Comparison of ENCODE assay signal across 8 cellular contexts in the genomic region with DNA sequence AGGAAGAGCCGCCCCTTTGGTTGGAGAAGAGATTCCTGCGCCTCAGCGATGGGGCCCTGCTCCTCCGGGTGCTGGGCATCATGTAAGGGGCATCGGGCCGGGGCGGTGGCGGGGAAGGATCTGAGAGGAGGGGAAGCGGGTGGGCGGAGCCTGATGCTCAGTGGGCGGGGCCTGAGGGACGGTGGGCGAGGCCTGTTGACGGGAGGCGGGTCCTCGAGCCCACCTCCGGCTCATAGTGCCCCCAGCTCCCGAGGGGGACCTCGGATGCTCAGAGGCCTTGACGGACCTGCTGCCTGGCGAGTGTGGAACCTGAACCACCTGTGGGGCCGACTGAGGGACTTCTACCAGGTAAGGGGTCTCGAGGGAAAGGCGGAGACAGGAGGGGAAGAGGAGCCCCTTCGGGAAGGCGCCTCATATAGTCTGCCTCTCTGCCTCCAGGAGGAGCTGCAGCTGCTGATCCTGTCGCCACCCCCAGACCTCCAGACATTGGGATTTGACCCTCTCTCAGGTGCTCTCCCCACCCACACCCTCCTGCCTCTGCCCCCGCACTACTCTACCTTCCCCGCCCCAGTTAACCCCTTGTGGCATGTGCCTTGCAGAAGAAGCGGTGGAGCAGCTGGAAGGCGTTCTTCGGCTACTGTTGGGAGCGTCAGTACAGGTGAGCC. TPM values are rescaled to one million over a fixed set of nuclear protein-coding genes. Genes with fewer than 3 reads are reported as not detected.
DNase-seq lines count a peak whose midpoint lies in the region; ATAC-seq, FAIRE-seq and TF ChIP-seq lines count a peak whose summit lies in the region.

No MANE protein-coding gene starts in this region.

- H2AFZ ChIP-seq in HCT116 (ENCODE audit: low read depth, low read length, poor library complexity, severe bottlenecking) (no peak overlapping the region), K562 (ENCODE audit: low read depth, low read length) (peak overlapping the region; percentile 86)

- CTCF ChIA-PET in BJ (lab: Yijun Ruan, JAX) (interaction anchor here (0.7 to 6.7 kb wide), 9 partner anchors 8 to 90 kb away, joined by 3 to 71 read pairs (median 3); a partner anchor contains a TSS), HCT116 (lab: Charles Lee) (interaction anchor here (0.9 to 3.9 kb wide), 3 partner anchors 9 to 136 kb away, joined by 3 to 46 read pairs (median 5); no protein-coding TSS in a partner anchor), K562 (lab: Yijun Ruan, JAX; ENCODE audit: low intra/inter-chr PET ratio) (no interaction called here)

- H3K9me2 ChIP-seq in HCT116 (ENCODE audit: insufficient read depth): no peaks in the 10 kb centered on the region

- H3K9me3 ChIP-seq in HCT116 (ENCODE audit: control insufficient read depth in 1 of 2, insufficient read depth in 1 of 2, low read depth in 1 of 2, low read length in 2 of 2): no peaks in the 10 kb centered on the region
- no peaks in the 10 kb centered on the region for H3K9me3 ChIP-seq in K562 (replicated peaks; ENCODE audit: control insufficient read depth, insufficient read depth, low read depth, low read length)
- H3K9me3 ChIP-seq in upper lobe of right lung: no peaks in the 10 kb centered on the region

- peak overlapping the region; percentile 62 to 72 (median 67) for H3K4me3 Mint-ChIP-seq in nephron

- TF ChIP-seq POLR2A in HCT116 (IDR thresholded peaks at IDR 0.05; ENCODE audit: borderline replicate concordance, extremely low read depth, insufficient read depth, insufficient read length) (no peak), K562 (conservative IDR thresholded peaks at IDR 0.05) (no peak)

- intact Hi-C loops in HCT116 (cut with micrococcal nuclease) (loop anchor here (5.0 kb wide), 1 partner anchor 34 kb away; a partner anchor contains a TSS), K562 (cut with micrococcal nuclease) (no loop called here), upper lobe of right lung (cut with DNase I) (no loop called here)

- no peak for FAIRE-seq in K562 (lab: Jason Lieb, UNC)

- H3K9me1 ChIP-seq in K562 (ENCODE audit: control insufficient read depth, insufficient read depth, low read length): no peaks in the 10 kb centered on the region

- POLR2A ChIA-PET in BJ (lab: Charles Lee): interaction anchor here (0.6 kb wide), 1 partner anchor 12 kb away, joined by 19 read pairs; no protein-coding TSS in a partner anchor
- POLR2A ChIA-PET in HCT116 (lab: Charles Lee): interaction anchor here (1.1 to 1.2 kb wide), 2 partner anchors 9 to 23 kb away, joined by 3 read pairs; a partner anchor contains a TSS
- POLR2A ChIA-PET in K562 (lab: Yijun Ruan, JAX): interaction anchor here (0.6 to 2.6 kb wide), 10 partner anchors 9 to 785 kb away, joined by 3 to 20 read pairs (median 3); a partner anchor contains a TSS

- TF ChIP-seq RAD21 in HCT116 (IDR thresholded peaks at IDR 0.05; ENCODE audit: low read depth): no peak
- TF ChIP-seq RAD21 in K562 (CRISPR knock-in tag; conservative IDR thresholded peaks at IDR 0.05 in 1 of 2, IDR thresholded peaks at IDR 0.05 in 1 of 2): no peak

- H3K36me3 ChIP-seq in BJ (ENCODE audit: control insufficient read depth, insufficient read depth, low read length): no peaks in the 10 kb centered on the region
- no peaks in the 10 kb centered on the region for H3K36me3 ChIP-seq in HCT116 (ENCODE audit: control insufficient read depth in 1 of 2, insufficient read depth in 2 of 2, low read length in 2 of 2)
- H3K36me3 ChIP-seq in K562 (ENCODE audit: control insufficient read depth, insufficient read depth, low read length): no peaks in the 10 kb centered on the region
- no peaks in the 10 kb centered on the region for H3K36me3 ChIP-seq in upper lobe of right lung

- 0 out of 2 replicates have a peak, but pooled peaks have one; percentile 9 for TF ChIP-seq CTCF in BJ (IDR thresholded peaks at IDR 0.05; ENCODE audit: insufficient read depth, low read depth, low read length)
- no peak for TF ChIP-seq CTCF in HCT116 (IDR thresholded peaks at IDR 0.05 in 2 of 3, conservative IDR thresholded peaks at IDR 0.05 in 1 of 3; ENCODE audit: borderline replicate concordance in 1 of 3, insufficient read depth in 1 of 3, low read depth in 2 of 3, low read length in 2 of 3)
- peak in 2 of 3 experiments; percentile 42 to 49; a peak in 3 of 6 replicates for TF ChIP-seq CTCF in K562 (IDR thresholded peaks at IDR 0.05 in 2 of 3, conservative IDR thresholded peaks at IDR 0.05 in 1 of 3; ENCODE audit: insufficient read depth in 2 of 3, low read depth in 1 of 3, low read length in 3 of 3)
- no peak for TF ChIP-seq CTCF in nephron (IDR thresholded peaks at IDR 0.05; ENCODE audit: unreplicated experiment in 3 of 3)
- no peak for TF ChIP-seq CTCF in upper lobe of right lung (IDR thresholded peaks at IDR 0.05)

- H3K27me3 Mint-ChIP-seq in nephron (ENCODE audit: low read depth): peaks cover 15% of the 10 kb centered on the region

- peak overlapping the region; percentile 21 for H3K4me2 ChIP-seq in HCT116 (ENCODE audit: low read length)
- H3K4me2 ChIP-seq in K562 (ENCODE audit: insufficient read depth, low read length): peak overlapping the region; percentile 75

- 9% methylated on average over 12 of the region's 33 CpGs for WGBS in K562 (ENCODE audit: insufficient coverage, low coverage, missing lambda C conversion rate)

- in situ Hi-C loops in K562 (cut with MboI): no loop called here

- no peak for TF ChIP-seq EP300 in K562 (IDR thresholded peaks at IDR 0.05; ENCODE audit: low read length)

- peak overlapping the region in 1 of 3 experiments; percentile 63 for H3K27ac Mint-ChIP-seq in nephron

- RAD21 ChIA-PET in HCT116 (lab: Charles Lee; ENCODE audit: low non-redundant PET in 1 of 2, low total read pairs in 2 of 2, uncharacterized antibody in 2 of 2, unreplicated experiment in 2 of 2): interaction anchor here in 1 of 2 experiments (2.7 kb wide), 1 partner anchor 9 kb away, joined by 14 read pairs; no protein-coding TSS in a partner anchor

- no peaks in the 10 kb centered on the region for H3K36me3 Mint-ChIP-seq in nephron (ENCODE audit: low read depth)

- peaks cover 14 to 38% of the 10 kb centered on the region in 2 experiments for H3K4me1 ChIP-seq in HCT116 (ENCODE audit: control insufficient read depth in 1 of 2, insufficient read depth in 2 of 2, low read length in 2 of 2)
- peaks cover 25 to 64% of the 10 kb centered on the region in 2 experiments; a peak in 4 of 5 replicates for H3K4me1 ChIP-seq in K562 (replicated peaks in 1 of 2; ENCODE audit: control insufficient read depth in 2 of 2, insufficient read depth in 2 of 2, low read length in 2 of 2)
- H3K4me1 ChIP-seq in upper lobe of right lung: peaks cover 14% of the 10 kb centered on the region

- H3K79me2 ChIP-seq in HCT116 (ENCODE audit: insufficient read depth, low read length): no peaks in the 10 kb centered on the region
- H3K79me2 ChIP-seq in K562 (ENCODE audit: control insufficient read depth, insufficient read depth, low read length): no peaks in the 10 kb centered on the region

- H3K27me3 ChIP-seq in BJ (ENCODE audit: control insufficient read depth, insufficient read depth, low read length): no peaks in the 10 kb centered on the region
- no peaks in the 10 kb centered on the region for H3K27me3 ChIP-seq in HCT116 (ENCODE audit: insufficient read depth, low read length)
- H3K27me3 ChIP-seq in K562 (ENCODE audit: control insufficient read depth in 2 of 2, insufficient read depth in 2 of 2, low read length in 2 of 2): no peaks in the 10 kb centered on the region
- H3K27me3 ChIP-seq in upper lobe of right lung: no peaks in the 10 kb centered on the region

- BruUV-seq in HCT116 (replicated peaks; lab: Mats Ljungman, UMichigan) (no TSS peak), K562 (replicated peaks; lab: Mats Ljungman, UMichigan) (no TSS peak)

- ATAC-seq in HCT116 (no peak), K562 (peak; percentile 63), upper lobe of right lung (peak; percentile 24), GM21381 (IDR thresholded peaks at IDR 0.05; ENCODE audit: unreplicated experiment) (no peak)

- DNase-seq in BJ (ENCODE audit: low read depth) (no peak), HCT116 (ENCODE audit: low read depth, low spot score) (no peak), T-helper 2 cell (peak; percentile 58 to 73 (median 65)), K562 (ENCODE audit: extremely low read depth in 1 of 4, low spot score in 3 of 4) (peak; percentile 66 to 83 (median 80)), upper lobe of right lung (peak; percentile 86), COR-L47 (lab: John Stamatoyannopoulos, UW) (no peak)

- H3K4me3 ChIP-seq in BJ (ENCODE audit: low read depth, low read length) (no peak overlapping the region), HCT116 (replicated peaks in 1 of 2; ENCODE audit: low read depth in 1 of 2, low read length in 2 of 2) (no peak overlapping the region), K562 (peak overlapping the region; percentile 28), upper lobe of right lung (peak overlapping the region; percentile 39)

- H3K9ac ChIP-seq in HCT116 (ENCODE audit: low read length) (no peak overlapping the region), K562 (ENCODE audit: insufficient read depth in 1 of 2, low read depth in 2 of 2, low read length in 2 of 2) (peak overlapping the region; percentile 36 to 77; a peak in 3 of 4 replicates)

- H4K20me1 ChIP-seq in HCT116 (ENCODE audit: insufficient read depth) (no peaks in the 10 kb centered on the region), K562 (replicated peaks; ENCODE audit: control insufficient read depth, insufficient read depth, low read length) (no peaks in the 10 kb centered on the region; the same call in 1 of the 2 replicates)

- H3K4me1 Mint-ChIP-seq in nephron: peaks cover 7% of the 10 kb centered on the region

- no peaks in the 10 kb centered on the region for H3K9me3 Mint-ChIP-seq in nephron

- H3K27ac ChIP-seq in HCT116 (ENCODE audit: low read depth, low read length) (no peak overlapping the region), K562 (ENCODE audit: extremely low read depth, low read depth, low read length) (no peak overlapping the region; the same call in 2 of the 3 replicates), upper lobe of right lung (peak overlapping the region; percentile 58)

RNA-seq across cellular contexts. Expression of a gene that starts 0.8 kb away (rescaled TPM):
- polyA plus RNA-seq in BJ (2011; rRNA removed) (0.49 and 0.66 TPM in 2 replicates), K562 (2011; rRNA removed) (5.2 and 10.7 TPM in 2 replicates), K562 (2014; fragmentation: Illumina TruSeq; extraction: Trizol) (7.9 and 13.4 TPM in 2 replicates), K562 (2014; fragmentation: Nextera tagmentation; extraction: Ambion mirVana) (1 to 10 TPM in 1 of 2 experiments, under 1 TPM in 1; 0.13 to 1.7 TPM), K562 (2014; rRNA removed) (16.3 and 18.1 TPM in 2 replicates)
- 0.09 TPM in 1 of 2 replicates, not detected in the other for polyA minus RNA-seq in BJ (2011; rRNA and poly(A)+ RNA removed)
- total RNA-seq in HCT116 (2021; ENCODE audit: unreplicated experiment) (14.7 TPM), K562 (2014; rRNA removed) (15.2 and 16.1 TPM in 2 replicates), K562 (2014; rRNA removed; fragmentation: Illumina TruSeq; extraction: Trizol) (2.7 and 4.7 TPM in 2 replicates), K562 (2015; rRNA removed; fragmentation: Illumina TruSeq; extraction: Trizol) (10.3 and 12.1 TPM in 2 replicates), K562 (2021) (11.9 and 13.0 TPM in 2 replicates), upper lobe of right lung (20.7 TPM)
- 18.7 and 19.8 TPM in 2 replicates for polyA plus RNA-seq in HCT116 (2012)
- 6.1 and 13.7 TPM in 2 replicates for total RNA-seq in K562 (2011; cell fraction: chromatin; rRNA removed; ENCODE audit: low replicate concordance)
- total RNA-seq in K562 (2011; cell fraction: nucleolus; rRNA removed): 8.7 and 12.0 TPM in 2 replicates
- 7.3 and 11.5 TPM in 2 replicates for total RNA-seq in K562 (2011; cell fraction: nucleoplasm; rRNA removed)
- polyA plus RNA-seq in K562 (2011; cell fraction: cytosol; rRNA removed): 10.3 and 16.8 TPM in 2 replicates
- polyA plus RNA-seq in K562 (2011; cell fraction: nucleus; rRNA removed): 13.5 and 14.6 TPM in 2 replicates
- polyA plus RNA-seq in K562 (2012): 10.6 and 21.0 TPM in 2 replicates
- polyA minus RNA-seq in K562 (2011; rRNA and poly(A)+ RNA removed): 1.2 and 1.5 TPM in 2 replicates
- 2.2 and 7.0 TPM in 2 replicates for polyA minus RNA-seq in K562 (2011; cell fraction: cytosol; rRNA and poly(A)+ RNA removed)
- polyA minus RNA-seq in K562 (2011; cell fraction: nucleus; rRNA and poly(A)+ RNA removed): 2.2 and 5.9 TPM in 2 replicates

RNA-seq across cellular contexts. Expression of a gene that starts 18.2 kb away (rescaled TPM):
- polyA plus RNA-seq in BJ (2011; rRNA removed): 22.9 and 33.8 TPM in 2 replicates
- 22.1 and 34.5 TPM in 2 replicates for polyA minus RNA-seq in BJ (2011; rRNA and poly(A)+ RNA removed)
- total RNA-seq in HCT116 (2021; ENCODE audit: unreplicated experiment): 67.3 TPM
- 47.4 and 53.2 TPM in 2 replicates for polyA plus RNA-seq in HCT116 (2012)
- total RNA-seq in K562 (2011; cell fraction: chromatin; rRNA removed; ENCODE audit: low replicate concordance): 33.5 and 109 TPM in 2 replicates
- 69.5 and 71.5 TPM in 2 replicates for total RNA-seq in K562 (2011; cell fraction: nucleolus; rRNA removed)
- 35.5 and 40.0 TPM in 2 replicates for total RNA-seq in K562 (2011; cell fraction: nucleoplasm; rRNA removed)
- 19.1 and 23.0 TPM in 2 replicates for total RNA-seq in K562 (2014; rRNA removed)
- total RNA-seq in K562 (2014; rRNA removed; fragmentation: Illumina TruSeq; extraction: Trizol): 4.5 and 7.2 TPM in 2 replicates
- total RNA-seq in K562 (2015; rRNA removed; fragmentation: Illumina TruSeq; extraction: Trizol): 13.3 and 15.6 TPM in 2 replicates
- total RNA-seq in K562 (2021): 20.4 and 23.8 TPM in 2 replicates
- polyA plus RNA-seq in K562 (2011; rRNA removed): 9.8 and 12.0 TPM in 2 replicates
- polyA plus RNA-seq in K562 (2011; cell fraction: cytosol; rRNA removed): 8.3 and 20.1 TPM in 2 replicates
- polyA plus RNA-seq in K562 (2011; cell fraction: nucleus; rRNA removed): 42.6 and 76.4 TPM in 2 replicates
- 16.0 and 24.3 TPM in 2 replicates for polyA plus RNA-seq in K562 (2012)
- polyA plus RNA-seq in K562 (2014; fragmentation: Illumina TruSeq; extraction: Trizol): 6.7 and 10.2 TPM in 2 replicates
- polyA plus RNA-seq in K562 (2014; fragmentation: Nextera tagmentation; extraction: Ambion mirVana): under 1 TPM; 0.15 to 0.27 TPM
- 16.0 and 17.3 TPM in 2 replicates for polyA plus RNA-seq in K562 (2014; rRNA removed)
- 4.6 and 9.7 TPM in 2 replicates for polyA minus RNA-seq in K562 (2011; rRNA and poly(A)+ RNA removed)
- polyA minus RNA-seq in K562 (2011; cell fraction: cytosol; rRNA and poly(A)+ RNA removed): 13.5 and 19.8 TPM in 2 replicates
- polyA minus RNA-seq in K562 (2011; cell fraction: nucleus; rRNA and poly(A)+ RNA removed): 24.9 and 30.8 TPM in 2 replicates
- 42.4 TPM for total RNA-seq in upper lobe of right lung

RNA-seq across cellular contexts. Expression of a gene that starts 22.9 kb away (rescaled TPM):
- polyA plus RNA-seq in BJ (2011; rRNA removed) (398 and 468 TPM in 2 replicates), K562 (2011; rRNA removed) (224 and 254 TPM in 2 replicates), K562 (2014; fragmentation: Illumina TruSeq; extraction: Trizol) (209 and 212 TPM in 2 replicates), K562 (2014; fragmentation: Nextera tagmentation; extraction: Ambion mirVana) (10 to 100 TPM; 40.8 to 64.2 TPM), K562 (2014; rRNA removed) (327 and 356 TPM in 2 replicates)
- polyA minus RNA-seq in BJ (2011; rRNA and poly(A)+ RNA removed): 62.2 and 102 TPM in 2 replicates
- total RNA-seq in HCT116 (2021; ENCODE audit: unreplicated experiment) (267 TPM), K562 (2014; rRNA removed) (252 and 268 TPM in 2 replicates), K562 (2014; rRNA removed; fragmentation: Illumina TruSeq; extraction: Trizol) (73.0 and 93.8 TPM in 2 replicates), K562 (2015; rRNA removed; fragmentation: Illumina TruSeq; extraction: Trizol) (200 and 204 TPM in 2 replicates), K562 (2021) (124 and 154 TPM in 2 replicates), upper lobe of right lung (176 TPM)
- 452 and 454 TPM in 2 replicates for polyA plus RNA-seq in HCT116 (2012)
- total RNA-seq in K562 (2011; cell fraction: chromatin; rRNA removed; ENCODE audit: low replicate concordance): 9.0 and 17.1 TPM in 2 replicates
- 29.9 and 32.4 TPM in 2 replicates for total RNA-seq in K562 (2011; cell fraction: nucleolus; rRNA removed)
- 24.6 and 37.6 TPM in 2 replicates for total RNA-seq in K562 (2011; cell fraction: nucleoplasm; rRNA removed)
- 384 and 485 TPM in 2 replicates for polyA plus RNA-seq in K562 (2011; cell fraction: cytosol; rRNA removed)
- 86.4 and 132 TPM in 2 replicates for polyA plus RNA-seq in K562 (2011; cell fraction: nucleus; rRNA removed)
- 288 and 343 TPM in 2 replicates for polyA plus RNA-seq in K562 (2012)
- polyA minus RNA-seq in K562 (2011; rRNA and poly(A)+ RNA removed): 63.6 and 63.9 TPM in 2 replicates
- 41.2 and 61.9 TPM in 2 replicates for polyA minus RNA-seq in K562 (2011; cell fraction: cytosol; rRNA and poly(A)+ RNA removed)
- polyA minus RNA-seq in K562 (2011; cell fraction: nucleus; rRNA and poly(A)+ RNA removed): 10.1 and 14.3 TPM in 2 replicates

RNA-seq across cellular contexts. Expression of a gene that starts 23.4 kb away (rescaled TPM):
- polyA plus RNA-seq in BJ (2011; rRNA removed) (154 and 189 TPM in 2 replicates), K562 (2011; rRNA removed) (242 and 243 TPM in 2 replicates), K562 (2014; fragmentation: Illumina TruSeq; extraction: Trizol) (266 and 297 TPM in 2 replicates), K562 (2014; fragmentation: Nextera tagmentation; extraction: Ambion mirVana) (100 to 1,000 TPM; 358 to 423 TPM), K562 (2014; rRNA removed) (377 and 449 TPM in 2 replicates)
- polyA minus RNA-seq in BJ (2011; rRNA and poly(A)+ RNA removed): 37.3 and 47.2 TPM in 2 replicates
- total RNA-seq in HCT116 (2021; ENCODE audit: unreplicated experiment) (328 TPM), K562 (2014; rRNA removed) (391 and 444 TPM in 2 replicates), K562 (2014; rRNA removed; fragmentation: Illumina TruSeq; extraction: Trizol) (126 and 162 TPM in 2 replicates), K562 (2015; rRNA removed; fragmentation: Illumina TruSeq; extraction: Trizol) (283 and 300 TPM in 2 replicates), K562 (2021) (274 and 296 TPM in 2 replicates), upper lobe of right lung (168 TPM)
- 348 and 366 TPM in 2 replicates for polyA plus RNA-seq in HCT116 (2012)
- 18.1 and 37.2 TPM in 2 replicates for total RNA-seq in K562 (2011; cell fraction: chromatin; rRNA removed; ENCODE audit: low replicate concordance)
- 57.9 and 58.8 TPM in 2 replicates for total RNA-seq in K562 (2011; cell fraction: nucleolus; rRNA removed)
- total RNA-seq in K562 (2011; cell fraction: nucleoplasm; rRNA removed): 45.5 and 47.9 TPM in 2 replicates
- polyA plus RNA-seq in K562 (2011; cell fraction: cytosol; rRNA removed): 309 and 352 TPM in 2 replicates
- 114 and 135 TPM in 2 replicates for polyA plus RNA-seq in K562 (2011; cell fraction: nucleus; rRNA removed)
- 219 and 519 TPM in 2 replicates for polyA plus RNA-seq in K562 (2012)
- polyA minus RNA-seq in K562 (2011; rRNA and poly(A)+ RNA removed): 48.4 and 49.7 TPM in 2 replicates
- polyA minus RNA-seq in K562 (2011; cell fraction: cytosol; rRNA and poly(A)+ RNA removed): 63.0 and 85.5 TPM in 2 replicates
- polyA minus RNA-seq in K562 (2011; cell fraction: nucleus; rRNA and poly(A)+ RNA removed): 25.0 and 38.7 TPM in 2 replicates

RNA-seq across cellular contexts. Expression of a gene that starts 35.5 kb away (rescaled TPM):
- 8.9 and 17.4 TPM in 2 replicates for polyA plus RNA-seq in BJ (2011; rRNA removed)
- 8.5 and 11.2 TPM in 2 replicates for polyA minus RNA-seq in BJ (2011; rRNA and poly(A)+ RNA removed)
- 62.7 TPM for total RNA-seq in HCT116 (2021; ENCODE audit: unreplicated experiment)
- 37.8 and 43.4 TPM in 2 replicates for polyA plus RNA-seq in HCT116 (2012)
- total RNA-seq in K562 (2011; cell fraction: chromatin; rRNA removed; ENCODE audit: low replicate concordance): 59.5 and 126 TPM in 2 replicates
- 77.2 and 79.9 TPM in 2 replicates for total RNA-seq in K562 (2011; cell fraction: nucleolus; rRNA removed)
- total RNA-seq in K562 (2011; cell fraction: nucleoplasm; rRNA removed): 58.7 and 66.9 TPM in 2 replicates
- total RNA-seq in K562 (2014; rRNA removed): 89.2 and 89.7 TPM in 2 replicates
- 13.8 and 17.3 TPM in 2 replicates for total RNA-seq in K562 (2014; rRNA removed; fragmentation: Illumina TruSeq; extraction: Trizol)
- 30.3 and 31.4 TPM in 2 replicates for total RNA-seq in K562 (2015; rRNA removed; fragmentation: Illumina TruSeq; extraction: Trizol)
- 76.5 and 84.1 TPM in 2 replicates for total RNA-seq in K562 (2021)
- polyA plus RNA-seq in K562 (2011; rRNA removed): 23.7 and 35.6 TPM in 2 replicates
- 35.4 and 60.9 TPM in 2 replicates for polyA plus RNA-seq in K562 (2011; cell fraction: cytosol; rRNA removed)
- 37.9 and 54.0 TPM in 2 replicates for polyA plus RNA-seq in K562 (2011; cell fraction: nucleus; rRNA removed)
- polyA plus RNA-seq in K562 (2012): 31.8 and 58.2 TPM in 2 replicates
- polyA plus RNA-seq in K562 (2014; fragmentation: Illumina TruSeq; extraction: Trizol): 15.3 and 27.6 TPM in 2 replicates
- polyA plus RNA-seq in K562 (2014; fragmentation: Nextera tagmentation; extraction: Ambion mirVana): 1 to 10 TPM in 1 of 2 experiments, under 1 TPM in 1; 0.27 to 1.0 TPM
- polyA plus RNA-seq in K562 (2014; rRNA removed): 69.0 and 75.5 TPM in 2 replicates
- polyA minus RNA-seq in K562 (2011; rRNA and poly(A)+ RNA removed): 12.5 and 13.5 TPM in 2 replicates
- 20.4 and 30.5 TPM in 2 replicates for polyA minus RNA-seq in K562 (2011; cell fraction: cytosol; rRNA and poly(A)+ RNA removed)
- 20.6 and 21.5 TPM in 2 replicates for polyA minus RNA-seq in K562 (2011; cell fraction: nucleus; rRNA and poly(A)+ RNA removed)
- total RNA-seq in upper lobe of right lung: 51.9 TPM

Comparison
In these comparisons a context has a peak if more than half of its experiments do, and no peak if none do; other contexts are left out.
1. DNase-seq: peak in T-helper 2 cell (5 of 5), K562 (4 of 4) and upper lobe of right lung (single experiment); none in BJ (single experiment), HCT116 (single experiment) and COR-L47 (single experiment).
2. H3K4me3 ChIP-seq: peak in K562 (single experiment) and upper lobe of right lung (single experiment); none in BJ (single experiment) and HCT116 (0 of 2).
3. CTCF ChIP-seq: peak in BJ (single experiment) and K562 (2 of 3); none in HCT116 (0 of 3), nephron (0 of 3) and upper lobe of right lung (single experiment).
4. ATAC-seq: peak in K562 (single experiment) and upper lobe of right lung (single experiment); none in HCT116 (single experiment) and GM21381 (single experiment).